ENCODE assay signal across 8 cellular contexts in the genomic region with DNA sequence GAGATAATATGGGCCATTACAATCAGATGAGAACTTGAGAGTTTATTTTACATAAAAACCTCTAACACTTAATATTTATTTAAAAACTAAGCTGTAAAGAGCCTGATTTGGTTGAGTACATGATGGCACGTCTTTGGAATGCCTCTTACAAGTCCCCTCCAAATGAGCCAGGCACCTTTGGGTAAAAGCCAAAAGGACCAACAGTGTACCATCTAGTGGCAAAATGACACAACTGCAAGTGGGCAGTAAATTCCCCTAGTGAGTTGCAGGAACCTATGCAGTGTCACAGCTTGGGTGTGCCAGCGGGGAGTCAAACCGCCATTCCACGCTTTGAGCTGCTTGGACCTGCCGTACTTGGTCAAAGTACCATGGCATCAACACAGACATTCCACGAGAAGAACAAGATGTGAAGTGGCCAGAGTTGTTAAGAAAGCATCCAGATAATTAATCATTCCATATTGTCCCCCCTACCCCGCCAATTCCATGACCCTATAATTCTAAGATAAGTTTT.
DNase-seq lines count a peak whose midpoint lies in the region; ATAC-seq and TF ChIP-seq lines count a peak whose summit lies in the region.

No MANE protein-coding gene starts in this region.

- peaks cover 9% of the 10 kb centered on the region for H3K4me1 ChIP-seq in RWPE2 (ENCODE audit: insufficient read depth, poor library complexity, severe bottlenecking)

- ATAC-seq in GM19395 (IDR thresholded peaks at IDR 0.05; ENCODE audit: unreplicated experiment), result peak; percentile 90
- peak; percentile 55 for ATAC-seq in RWPE2 (ENCODE audit: low read depth)

- no peak overlapping the region for H3K4me3 ChIP-seq in RWPE2 (ENCODE audit: severe bottlenecking)

- DNase-seq in DMS153 (lab: John Stamatoyannopoulos, UW) (peak; percentile 17), HUDEP-2 (lab: John Stamatoyannopoulos, UW; ENCODE audit: unreplicated experiment in 76 of 76) (peak in 66 of 76 experiments; percentile 6 to 76 (median 43)), RWPE2 (ENCODE audit: low spot score) (no peak), cerebellar cortex (ENCODE audit: low spot score) (peak; percentile 82), kidney tubule cell (ENCODE audit: low spot score) (peak; percentile 89), ecto neural progenitor cell (ENCODE audit: low spot score) (no peak)
- peak; percentile 46 for DNase-seq in stimulated activated CD8-positive, alpha-beta memory T cell treated with anti-CD3 and anti-CD28 coated beads, Interleukin-4, amount 100 ng/mL, for 48 hours

- H3K9me3 ChIP-seq in RWPE2 (ENCODE audit: severe bottlenecking), result no peaks in the 10 kb centered on the region

- H3K27me3 ChIP-seq in RWPE2 (ENCODE audit: insufficient read depth, poor library complexity, severe bottlenecking), result no peaks in the 10 kb centered on the region

- H3K36me3 ChIP-seq in RWPE2 (ENCODE audit: low read depth), result no peaks in the 10 kb centered on the region

- peak overlapping the region; percentile 41 for H3K27ac ChIP-seq in RWPE2 (ENCODE audit: poor library complexity, severe bottlenecking)

- TF ChIP-seq CTCF in RWPE2 (IDR thresholded peaks at IDR 0.05; ENCODE audit: poor library complexity, severe bottlenecking), result peak; percentile 81

Comparison
In these comparisons a context has a peak if more than half of its experiments do, and no peak if none do; other contexts are left out.
1. DNase-seq: peak in DMS153 (single experiment), HUDEP-2 (66 of 76), cerebellar cortex (single experiment), kidney tubule cell (single experiment) and stimulated activated CD8-positive, alpha-beta memory T cell treated with anti-CD3 and anti-CD28 coated beads, Interleukin-4, amount 100 ng/mL, for 48 hours (single experiment); none in RWPE2 (single experiment) and ecto neural progenitor cell (single experiment).